8 cellular contexts compared by ENCODE assay signal in genomic region chr22:28773461-28773867, GRCh38. TPM values are rescaled to one million over a fixed set of nuclear protein-coding genes. Genes with fewer than 3 reads are reported as not detected.
DNase-seq lines count a peak whose midpoint lies in the region; ATAC-seq, FAIRE-seq and TF ChIP-seq lines count a peak whose summit lies in the region.

No MANE protein-coding gene starts in this region.

- H3K4me2 ChIP-seq in GM12878 (ENCODE audit: control insufficient read depth, insufficient read depth), result peak overlapping the region; percentile 82

- in situ Hi-C loops in GM12878 (cut with MboI), result no loop called here

- BruUV-seq in GM12878 (replicated peaks; lab: Mats Ljungman, UMichigan), result TSS peak; percentile 84

- peak overlapping the region; percentile 31 for H2AFZ ChIP-seq in GM12878 (ENCODE audit: control insufficient read depth, low read depth, low read length)

- ATAC-seq in GM12878, result peak; percentile 64

- no peak for TF ChIP-seq POLR2A in GM12878 (IDR thresholded peaks at IDR 0.05; ENCODE audit: low read depth, low read length)

- H3K27me3 Mint-ChIP-seq in CD14-positive monocyte (ENCODE audit: low read depth in 3 of 3) (peaks cover 0 to 2% (median 1%) of the 10 kb centered on the region in 3 donors), type B pancreatic cell (no peaks in the 10 kb centered on the region)

- TF ChIP-seq CTCF in CD14-positive monocyte (IDR thresholded peaks at IDR 0.05), result no peak
- no peak for TF ChIP-seq CTCF in GM20000 (IDR thresholded peaks at IDR 0.05; ENCODE audit: extremely low read depth, missing control alignments)
- no peak for TF ChIP-seq CTCF in GM12878 (IDR thresholded peaks at IDR 0.05 in 2 of 3, conservative IDR thresholded peaks at IDR 0.05 in 1 of 3; ENCODE audit: control insufficient read depth in 2 of 3, extremely low read depth in 1 of 3, insufficient read depth in 1 of 3, low read depth in 3 of 3, low read length in 3 of 3)
- no peak for TF ChIP-seq CTCF in liver (IDR thresholded peaks at IDR 0.05; ENCODE audit: low read depth, low read length, missing input control)
- no peak for TF ChIP-seq CTCF in type B pancreatic cell (conservative IDR thresholded peaks at IDR 0.05)

- H3K9me3 ChIP-seq in HUES48 (ENCODE audit: control insufficient read depth, insufficient read depth, low read length) (no peaks in the 10 kb centered on the region), GM12878 (replicated peaks; ENCODE audit: control insufficient read depth, insufficient read depth, low read length) (no peaks in the 10 kb centered on the region; the same call in 2 of the 3 replicates), liver (ENCODE audit: control insufficient read depth in 4 of 4, low read length in 3 of 4) (no peaks in the 10 kb centered on the region)

- H3K4me1 ChIP-seq in HUES48 (ENCODE audit: control insufficient read depth, insufficient read depth, low read length), result no peaks in the 10 kb centered on the region
- no peaks in the 10 kb centered on the region for H3K4me1 ChIP-seq in GM12878 (ENCODE audit: control insufficient read depth, insufficient read depth, low read length)
- peaks cover 2 to 20% (median 7%) of the 10 kb centered on the region in 4 donors for H3K4me1 ChIP-seq in liver (ENCODE audit: control insufficient read depth in 4 of 4, insufficient read depth in 4 of 4, low read length in 3 of 4)

- intact Hi-C loops in CD14-positive monocyte (cut with micrococcal nuclease) (loop anchor here (2.0 to 10.0 kb wide), 3 partner anchors 27 to 51 kb away; partner anchors contain the start of genes HSCB (in 1 of the 2) and XBP1 (in 1 of the 2)), GM12878 (cut with micrococcal nuclease; ENCODE audit: unreplicated experiment) (loop anchor here (2.0 to 10.0 kb wide), 2 partner anchors 31 to 51 kb away; partner anchors contain the start of gene HSCB)

- H3K4me3 Mint-ChIP-seq in CD14-positive monocyte (peak overlapping the region; percentile 87 to 93), type B pancreatic cell (peak overlapping the region; percentile 93)

- H3K4me1 Mint-ChIP-seq in CD14-positive monocyte (peaks cover 20% of the 10 kb centered on the region), type B pancreatic cell (ENCODE audit: unreplicated experiment) (peaks cover 15% of the 10 kb centered on the region)

- H3K9me3 Mint-ChIP-seq in CD14-positive monocyte (peaks cover 0 to 10% (median 7%) of the 10 kb centered on the region in 7 donors), type B pancreatic cell (no peaks in the 10 kb centered on the region)

- POLR2A ChIA-PET in GM12878 (lab: Charles Lee), result interaction anchor here (1.0 to 4.0 kb wide), 5 partner anchors 13 to 46 kb away, joined by 3 to 26 read pairs (median 6); partner anchors contain the start of gene XBP1

- peak overlapping the region; percentile 93 for H3K27ac ChIP-seq in HUES48 (ENCODE audit: low read depth, low read length)
- H3K27ac ChIP-seq in GM12878 (ENCODE audit: control insufficient read depth, insufficient read depth), result peak overlapping the region; percentile 89
- H3K27ac ChIP-seq in liver (ENCODE audit: low read depth in 1 of 2, low read length in 2 of 2), result peak overlapping the region; percentile 90 to 100

- FAIRE-seq in GM12878 (lab: Jason Lieb, UNC), result peak; percentile 83

- peaks cover 16% of the 10 kb centered on the region for H3K79me2 ChIP-seq in GM12878 (ENCODE audit: control insufficient read depth, insufficient read depth, low read length)

- under 1% methylated on average over 10 of the region's 10 CpGs for WGBS in GM12878 (ENCODE audit: insufficient coverage, insufficient replicate concordance, low lambda C conversion rate, missing lambda C conversion rate)
- WGBS in liver, result under 1% methylated on average over 10 of the region's 10 CpGs

- H3K36me3 ChIP-seq in HUES48 (ENCODE audit: control insufficient read depth, insufficient read depth, low read length) (peaks cover 25% of the 10 kb centered on the region), GM12878 (ENCODE audit: control insufficient read depth in 2 of 2, insufficient read depth in 2 of 2, low read length in 1 of 2) (peaks cover 0 to 10% of the 10 kb centered on the region in 2 experiments; a peak in 2 of 4 replicates), liver (ENCODE audit: control insufficient read depth in 4 of 4, insufficient read depth in 3 of 4, low read depth in 1 of 4, low read length in 3 of 4) (peaks cover 2 to 12% (median 5%) of the 10 kb centered on the region in 4 donors)

- H3K36me3 Mint-ChIP-seq in CD14-positive monocyte (peaks cover 20 to 36% of the 10 kb centered on the region in 2 donors), type B pancreatic cell (peaks cover 13% of the 10 kb centered on the region)

- RAD21 ChIA-PET in GM12878 (lab: Charles Lee; ENCODE audit: unreplicated experiment), result interaction anchor here (0.6 to 2.9 kb wide), 5 partner anchors 12 to 70 kb away, joined by 3 to 22 read pairs (median 6); partner anchors contain the start of gene XBP1

- CTCF ChIA-PET in GM12878 (lab: Yijun Ruan, JAX), result interaction anchor here (0.9 to 4.3 kb wide), 7 partner anchors 12 to 46 kb away, joined by 3 to 19 read pairs (median 5); no protein-coding TSS in a partner anchor

- H3K4me3 ChIP-seq in HUES48 (ENCODE audit: low read depth, low read length), result peak overlapping the region; percentile 72
- peak overlapping the region; percentile 96 for H3K4me3 ChIP-seq in GM12878
- H3K4me3 ChIP-seq in liver (ENCODE audit: low read depth in 1 of 3, low read length in 3 of 3), result peak overlapping the region; percentile 75 to 97 (median 85)

- SMC1A ChIA-PET in GM12878 (lab: Charles Lee; ENCODE audit: uncharacterized antibody, unreplicated experiment), result interaction anchor here (1.1 to 2.1 kb wide), 6 partner anchors 12 to 45 kb away, joined by 3 to 5 read pairs (median 4); no protein-coding TSS in a partner anchor

- H3K27ac Mint-ChIP-seq in CD14-positive monocyte (peak overlapping the region; percentile 78 to 97 (median 90)), type B pancreatic cell (peak overlapping the region; percentile 90)

- H4K20me1 ChIP-seq in GM12878 (ENCODE audit: control insufficient read depth, insufficient read depth), result no peaks in the 10 kb centered on the region

- TF ChIP-seq EP300 in GM12878 (IDR thresholded peaks at IDR 0.05; ENCODE audit: borderline replicate concordance in 1 of 2, control insufficient read depth in 1 of 2, low read depth in 2 of 2, low read length in 2 of 2), result 0 out of 4 replicates have a peak, but pooled peaks of 1 of the 2 experiments have one; percentile 27

- TF ChIP-seq RAD21 in GM12878 (IDR thresholded peaks at IDR 0.05; ENCODE audit: insufficient read depth, low read depth, low read length) (no peak), liver (IDR thresholded peaks at IDR 0.05) (no peak)

- no peaks in the 10 kb centered on the region for H3K27me3 ChIP-seq in HUES48 (ENCODE audit: control insufficient read depth, insufficient read depth, low read length)
- H3K27me3 ChIP-seq in GM12878 (replicated peaks in 1 of 2; ENCODE audit: control insufficient read depth in 2 of 2, insufficient read depth in 2 of 2, low read length in 1 of 2), result no peaks in the 10 kb centered on the region
- no peaks in the 10 kb centered on the region for H3K27me3 ChIP-seq in liver (ENCODE audit: control insufficient read depth in 4 of 4, insufficient read depth in 4 of 4, low read length in 3 of 4)

- H3K9ac ChIP-seq in HUES48 (ENCODE audit: low read depth, low read length), result peak overlapping the region; percentile 62
- peak overlapping the region; percentile 89 for H3K9ac ChIP-seq in GM12878 (ENCODE audit: control insufficient read depth, insufficient read depth, low read length)
- H3K9ac ChIP-seq in liver (ENCODE audit: low read depth in 1 of 2, low read length in 2 of 2), result peak overlapping the region; percentile 84 to 94

- DNase-seq in CD14-positive monocyte (ENCODE audit: low spot score), result no peak
- peak; percentile 75 for DNase-seq in GM20000 (ENCODE audit: low spot score)
- DNase-seq in GM12878 (ENCODE audit: low read depth, low spot score), result peak; percentile 60
- DNase-seq in type B pancreatic cell (ENCODE audit: extremely low spot score, unreplicated experiment), result no peak
- DNase-seq in NCI-H1436 treated with DMSO at 0.1 percent for 48 hours (lab: John Stamatoyannopoulos, UW), result no peak
- DNase-seq in NCI-H2196 (lab: John Stamatoyannopoulos, UW; ENCODE audit: unreplicated experiment), result no peak

RNA-seq across cellular contexts. Expression of gene CCDC117, which starts 1.0 kb away (rescaled TPM):
- polyA plus RNA-seq in CD14-positive monocyte (10 to 100 TPM; 10.3 to 12.6 TPM), GM12878 (2011; rRNA removed) (24.6 and 49.9 TPM in 2 replicates), GM12878 (2014; fragmentation: Illumina TruSeq; extraction: Trizol) (22.2 and 26.1 TPM in 2 replicates), GM12878 (2014; fragmentation: Nextera tagmentation; extraction: Ambion mirVana) (1 to 10 TPM; 6.3 to 8.3 TPM), GM12878 (2014; rRNA removed) (11.7 and 12.8 TPM in 2 replicates), GM12878 (2016; fragmentation: Nextera tagmentation; extraction: Ambion mirVana) (10 to 100 TPM; 31.7 to 32.2 TPM), liver (1 to 10 TPM; 8.1 to 9.3 TPM)
- 14.8 and 16.4 TPM in 2 replicates for total RNA-seq in GM12878 (2013; cell fraction: nucleolus; rRNA removed)
- total RNA-seq in GM12878 (2014; rRNA removed) (18.0 and 21.2 TPM in 2 replicates), GM12878 (2014; rRNA removed; fragmentation: Illumina TruSeq; extraction: Trizol) (21.7 TPM in 2 replicates), GM12878 (2021) (19.5 and 24.2 TPM in 2 replicates), liver (10 to 100 TPM; 23.2 to 24.0 TPM), type B pancreatic cell (ENCODE audit: low replicate concordance) (29.0 and 40.8 TPM in 2 replicates)
- 6.4 TPM for polyA plus RNA-seq in GM12878 (2011; ENCODE audit: low read depth)
- 7.9 and 10.2 TPM in 2 replicates for polyA plus RNA-seq in GM12878 (2011; cell fraction: cytosol; rRNA removed)
- polyA plus RNA-seq in GM12878 (2011; cell fraction: nucleus; rRNA removed), result 4.3 and 7.9 TPM in 2 replicates
- 13.3 TPM in 2 replicates for polyA plus RNA-seq in GM12878 (2012)
- polyA minus RNA-seq in GM12878 (2011; rRNA and poly(A)+ RNA removed), result 10.0 and 12.5 TPM in 2 replicates
- 11.5 and 15.5 TPM in 2 replicates for polyA minus RNA-seq in GM12878 (2011; cell fraction: cytosol; rRNA and poly(A)+ RNA removed)
- polyA minus RNA-seq in GM12878 (2011; cell fraction: nucleus; rRNA and poly(A)+ RNA removed), result 2.4 and 4.3 TPM in 2 replicates

RNA-seq across cellular contexts. Expression of gene XBP1, which starts 26.9 kb away (rescaled TPM):
- polyA plus RNA-seq in CD14-positive monocyte, result 100 to 1,000 TPM; 201 to 215 TPM
- 59.0 and 62.3 TPM in 2 replicates for total RNA-seq in GM12878 (2013; cell fraction: nucleolus; rRNA removed)
- 234 and 238 TPM in 2 replicates for total RNA-seq in GM12878 (2014; rRNA removed)
- total RNA-seq in GM12878 (2014; rRNA removed; fragmentation: Illumina TruSeq; extraction: Trizol), result 134 and 138 TPM in 2 replicates
- total RNA-seq in GM12878 (2021), result 141 and 149 TPM in 2 replicates
- polyA plus RNA-seq in GM12878 (2011; ENCODE audit: low read depth), result 145 TPM
- polyA plus RNA-seq in GM12878 (2011; rRNA removed), result 93.1 and 96.5 TPM in 2 replicates
- polyA plus RNA-seq in GM12878 (2011; cell fraction: cytosol; rRNA removed), result 81.6 and 104 TPM in 2 replicates
- 46.9 and 50.2 TPM in 2 replicates for polyA plus RNA-seq in GM12878 (2011; cell fraction: nucleus; rRNA removed)
- 156 and 163 TPM in 2 replicates for polyA plus RNA-seq in GM12878 (2012)
- 165 and 186 TPM in 2 replicates for polyA plus RNA-seq in GM12878 (2014; fragmentation: Illumina TruSeq; extraction: Trizol)
- 10 to 100 TPM; 44.5 to 67.3 TPM for polyA plus RNA-seq in GM12878 (2014; fragmentation: Nextera tagmentation; extraction: Ambion mirVana)
- polyA plus RNA-seq in GM12878 (2014; rRNA removed), result 149 and 183 TPM in 2 replicates
- 100 to 1,000 TPM; 276 to 313 TPM for polyA plus RNA-seq in GM12878 (2016; fragmentation: Nextera tagmentation; extraction: Ambion mirVana)
- polyA minus RNA-seq in GM12878 (2011; rRNA and poly(A)+ RNA removed), result 115 and 124 TPM in 2 replicates
- polyA minus RNA-seq in GM12878 (2011; cell fraction: cytosol; rRNA and poly(A)+ RNA removed), result 39.5 and 42.4 TPM in 2 replicates
- 24.5 and 42.6 TPM in 2 replicates for polyA minus RNA-seq in GM12878 (2011; cell fraction: nucleus; rRNA and poly(A)+ RNA removed)
- total RNA-seq in liver, result 100 to 1,000 TPM; 597 to 613 TPM
- 100 to 1,000 TPM; 303 to 705 TPM for polyA plus RNA-seq in liver
- 127 and 170 TPM in 2 replicates for total RNA-seq in type B pancreatic cell (ENCODE audit: low replicate concordance)

RNA-seq across cellular contexts. Expression of gene HSCB, which starts 31.6 kb away (rescaled TPM):
- polyA plus RNA-seq in CD14-positive monocyte, result 10 to 100 TPM; 10.3 to 13.2 TPM
- 6.1 and 7.0 TPM in 2 replicates for total RNA-seq in GM12878 (2013; cell fraction: nucleolus; rRNA removed)
- 20.8 and 21.2 TPM in 2 replicates for total RNA-seq in GM12878 (2014; rRNA removed)
- total RNA-seq in GM12878 (2014; rRNA removed; fragmentation: Illumina TruSeq; extraction: Trizol), result 20.9 and 22.2 TPM in 2 replicates
- total RNA-seq in GM12878 (2021), result 15.3 and 16.0 TPM in 2 replicates
- 15.0 TPM for polyA plus RNA-seq in GM12878 (2011; ENCODE audit: low read depth)
- 18.3 and 20.8 TPM in 2 replicates for polyA plus RNA-seq in GM12878 (2011; rRNA removed)
- polyA plus RNA-seq in GM12878 (2011; cell fraction: cytosol; rRNA removed), result 15.6 and 17.7 TPM in 2 replicates
- polyA plus RNA-seq in GM12878 (2011; cell fraction: nucleus; rRNA removed), result 2.9 and 3.4 TPM in 2 replicates
- 19.5 and 23.4 TPM in 2 replicates for polyA plus RNA-seq in GM12878 (2012)
- polyA plus RNA-seq in GM12878 (2014; fragmentation: Illumina TruSeq; extraction: Trizol), result 15.9 and 18.7 TPM in 2 replicates
- 10 to 100 TPM; 10.6 to 19.0 TPM for polyA plus RNA-seq in GM12878 (2014; fragmentation: Nextera tagmentation; extraction: Ambion mirVana)
- polyA plus RNA-seq in GM12878 (2014; rRNA removed), result 24.2 and 26.6 TPM in 2 replicates
- polyA plus RNA-seq in GM12878 (2016; fragmentation: Nextera tagmentation; extraction: Ambion mirVana), result 10 to 100 TPM; 26.9 to 28.4 TPM
- polyA minus RNA-seq in GM12878 (2011; rRNA and poly(A)+ RNA removed), result 4.1 and 6.5 TPM in 2 replicates
- polyA minus RNA-seq in GM12878 (2011; cell fraction: cytosol; rRNA and poly(A)+ RNA removed), result 3.6 and 4.5 TPM in 2 replicates
- polyA minus RNA-seq in GM12878 (2011; cell fraction: nucleus; rRNA and poly(A)+ RNA removed), result 2.5 and 3.9 TPM in 2 replicates
- total RNA-seq in liver, result 10 to 100 TPM; 12.2 to 14.0 TPM
- polyA plus RNA-seq in liver, result 10 to 100 TPM; 16.2 to 22.1 TPM
- total RNA-seq in type B pancreatic cell (ENCODE audit: low replicate concordance), result 11.4 and 13.5 TPM in 2 replicates

RNA-seq across cellular contexts. Expression of gene CHEK2, which starts 31.8 kb away (rescaled TPM):
- polyA plus RNA-seq in CD14-positive monocyte (1 to 10 TPM; 6.6 to 7.8 TPM), GM12878 (2011; rRNA removed) (59.7 and 61.5 TPM in 2 replicates), GM12878 (2014; fragmentation: Illumina TruSeq; extraction: Trizol) (27.7 and 36.9 TPM in 2 replicates), GM12878 (2014; fragmentation: Nextera tagmentation; extraction: Ambion mirVana) (10 to 100 TPM; 31.1 to 31.4 TPM), GM12878 (2014; rRNA removed) (21.3 and 22.5 TPM in 2 replicates), GM12878 (2016; fragmentation: Nextera tagmentation; extraction: Ambion mirVana) (10 to 100 TPM; 15.7 to 18.5 TPM), liver (1 to 10 TPM; 1.4 to 2.7 TPM)
- 59.0 and 64.3 TPM in 2 replicates for total RNA-seq in GM12878 (2013; cell fraction: nucleolus; rRNA removed)
- total RNA-seq in GM12878 (2014; rRNA removed) (17.8 and 20.7 TPM in 2 replicates), GM12878 (2014; rRNA removed; fragmentation: Illumina TruSeq; extraction: Trizol) (22.9 and 25.6 TPM in 2 replicates), GM12878 (2021) (18.4 and 29.9 TPM in 2 replicates), liver (10 to 100 TPM in 1 of 2 donors, 1 to 10 TPM in 1; 2.8 to 10.6 TPM), type B pancreatic cell (ENCODE audit: low replicate concordance) (18.8 and 34.1 TPM in 2 replicates)
- polyA plus RNA-seq in GM12878 (2011; ENCODE audit: low read depth), result 20.8 TPM
- polyA plus RNA-seq in GM12878 (2011; cell fraction: cytosol; rRNA removed), result 43.5 and 70.8 TPM in 2 replicates
- polyA plus RNA-seq in GM12878 (2011; cell fraction: nucleus; rRNA removed), result 39.7 and 41.2 TPM in 2 replicates
- 14.3 and 19.4 TPM in 2 replicates for polyA plus RNA-seq in GM12878 (2012)
- 28.1 and 40.4 TPM in 2 replicates for polyA minus RNA-seq in GM12878 (2011; rRNA and poly(A)+ RNA removed)
- polyA minus RNA-seq in GM12878 (2011; cell fraction: cytosol; rRNA and poly(A)+ RNA removed), result 19.4 and 26.2 TPM in 2 replicates
- polyA minus RNA-seq in GM12878 (2011; cell fraction: nucleus; rRNA and poly(A)+ RNA removed), result 17.9 and 36.3 TPM in 2 replicates

Comparison
In these comparisons a context has a peak if more than half of its experiments do, and no peak if none do; other contexts are left out.
1. DNase-seq: peak in GM20000 (single experiment) and GM12878 (single experiment); none in CD14-positive monocyte (single experiment), type B pancreatic cell (single experiment), NCI-H1436 treated with DMSO at 0.1 percent for 48 hours (single experiment) and NCI-H2196 (single experiment).
2. Peak in every context shown above with its lines, with median percentiles within 50 percentile points of each other: H3K27ac ChIP-seq, H3K4me3 ChIP-seq and H3K9ac ChIP-seq.